ENCODE assay signal across 12 cellular contexts in the genomic region with DNA sequence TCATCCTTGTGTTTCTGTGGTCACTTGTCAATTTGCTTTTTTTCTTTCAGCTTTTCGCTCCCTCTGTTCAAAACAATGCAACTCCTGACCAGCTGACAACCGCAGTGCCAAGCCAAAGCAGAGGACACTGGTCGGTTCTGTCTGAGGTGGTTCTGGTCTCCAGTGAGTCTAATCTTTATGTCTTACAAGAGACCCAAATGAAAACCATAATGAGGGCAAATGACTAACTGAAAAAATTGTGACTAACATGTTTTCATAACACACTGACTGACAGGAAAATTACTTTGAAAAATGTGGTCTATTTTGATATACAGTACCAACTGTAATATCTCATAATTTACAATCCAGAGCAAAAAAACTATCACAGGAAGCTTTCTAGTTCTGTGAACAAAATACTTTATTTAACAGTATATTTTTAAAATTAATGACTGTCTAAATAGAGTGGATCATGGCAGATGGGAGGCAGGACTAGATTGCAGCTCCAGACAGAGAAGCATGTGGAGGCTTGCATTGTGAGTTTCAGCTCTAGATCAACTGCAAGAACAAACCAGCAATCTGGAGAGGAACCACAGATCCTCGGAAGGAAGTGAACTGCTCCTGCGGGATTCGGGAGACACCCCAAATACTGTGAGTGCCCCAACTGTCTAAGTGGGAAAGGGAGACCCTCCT.
A peak's percentile ranks its signal among the peaks of the same experiment; 100 is the strongest.
DNase-seq lines count a peak whose midpoint lies in the region; ATAC-seq and TF ChIP-seq lines count a peak whose summit lies in the region.
"Had no signal": no experiment of that assay in that cellular context is flagged by ENCODE, and none has a peak within 500 bp of the region (broad histone marks: within the 10 kb centered on the region; RNA-seq: fewer than 3 reads in every experiment).

No MANE protein-coding gene starts in this region.

- H3K9ac ChIP-seq in SK-N-SH: no peak overlapping the region

- H3K4me1 Mint-ChIP-seq in stimulated activated naive B cell treated with anti-CD40 and anti-IgM and Interleukin-4, amounts not matched to agents 10 μg/mL and 1 μg/mL and 100 μg/mL, for 72 hours: peaks cover 42 to 46% of the 10 kb centered on the region in 2 donors
- peaks cover 2% of the 10 kb centered on the region for H3K4me1 Mint-ChIP-seq in CD8-positive, alpha-beta T cell (ENCODE audit: low read depth)

- TF ChIP-seq CTCF in SK-N-SH (IDR thresholded peaks at IDR 0.05) (no peak), foreskin fibroblast (IDR thresholded peaks at IDR 0.05; ENCODE audit: low read depth, low read length) (no peak)
- TF ChIP-seq CTCF in CD8-positive, alpha-beta T cell (IDR thresholded peaks at IDR 0.05): no peak

- H3K36me3 Mint-ChIP-seq in stimulated activated naive B cell treated with anti-CD40 and anti-IgM and Interleukin-4, amounts not matched to agents 10 μg/mL and 1 μg/mL and 100 μg/mL, for 72 hours: peaks cover 22 to 33% of the 10 kb centered on the region in 2 donors
- peaks cover 31% of the 10 kb centered on the region for H3K36me3 Mint-ChIP-seq in CD8-positive, alpha-beta T cell

- peaks cover 17% of the 10 kb centered on the region for H3F3A ChIP-seq in SK-N-SH (replicated peaks; ENCODE audit: insufficient read depth)

- no peak overlapping the region for H2AFZ ChIP-seq in SK-N-SH (ENCODE audit: low read depth)

- no peak overlapping the region for H3K4me3 Mint-ChIP-seq in stimulated activated naive B cell treated with anti-CD40 and anti-IgM and Interleukin-4, amounts not matched to agents 10 μg/mL and 1 μg/mL and 100 μg/mL, for 72 hours
- no peak overlapping the region for H3K4me3 Mint-ChIP-seq in CD8-positive, alpha-beta T cell

- H3K36me3 ChIP-seq in SK-N-SH (replicated peaks in 1 of 2; ENCODE audit: control insufficient read depth in 1 of 2, insufficient read depth in 2 of 2, low read length in 1 of 2): peaks cover 0 to 33% of the 10 kb centered on the region in 2 experiments
- no peaks in the 10 kb centered on the region for H3K36me3 ChIP-seq in CD8-positive, alpha-beta T cell (ENCODE audit: insufficient read depth, low read length)
- H3K36me3 ChIP-seq: thoracic aorta had no signal

- H3K27me3 Mint-ChIP-seq in stimulated activated naive B cell treated with anti-CD40 and anti-IgM and Interleukin-4, amounts not matched to agents 10 μg/mL and 1 μg/mL and 100 μg/mL, for 72 hours: no peaks in the 10 kb centered on the region
- H3K27me3 Mint-ChIP-seq in CD8-positive, alpha-beta T cell (ENCODE audit: low read depth): no peaks in the 10 kb centered on the region

- no peaks in the 10 kb centered on the region for H4K20me1 ChIP-seq in SK-N-SH (ENCODE audit: insufficient read depth)

- no peak for TF ChIP-seq EP300 in SK-N-SH (IDR thresholded peaks at IDR 0.05; ENCODE audit: borderline replicate concordance in 1 of 2, low read depth in 1 of 2, low read length in 1 of 2)

- H3K4me1 ChIP-seq in SK-N-SH (ENCODE audit: control insufficient read depth in 1 of 2, insufficient read depth in 2 of 2, low read depth in 1 of 2, low read length in 1 of 2): peaks cover 5 to 17% of the 10 kb centered on the region in 2 experiments; a peak in 2 of 4 replicates
- no peaks in the 10 kb centered on the region for H3K4me1 ChIP-seq in CD8-positive, alpha-beta T cell (ENCODE audit: insufficient read depth, low read length)

- no peak for DNase-seq in SK-N-SH
- peak; percentile 72 for DNase-seq in SK-MEL-5 (ENCODE audit: low read depth, low spot score)
- DNase-seq in foreskin fibroblast: peak; percentile 21 to 54
- no peak for DNase-seq in stimulated activated naive B cell treated with anti-CD40 and anti-IgM and Interleukin-4, amounts not matched to agents 10 μg/mL and 1 μg/mL and 100 μg/mL, for 72 hours
- DNase-seq in CD8-positive, alpha-beta T cell: no peak
- DNase-seq in activated gamma-delta T cell (lab: John Stamatoyannopoulos, UW): no peak
- DNase-seq: effector CD8-positive, alpha-beta T cell; NCI-H1436 treated with DMSO at 0.1 percent for 48 hours; stimulated activated CD4-positive, alpha-beta T cell treated with anti-CD3 and anti-CD28 coated beads, Interleukin-2, amount 100 ng/mL, for 24 hours had no signal

- no peaks in the 10 kb centered on the region for H3K9me2 ChIP-seq in SK-N-SH

- no peaks in the 10 kb centered on the region for H3K9me3 ChIP-seq in SK-N-SH
- H3K9me3 ChIP-seq in CD8-positive, alpha-beta T cell (ENCODE audit: low read length): no peaks in the 10 kb centered on the region
- H3K9me3 ChIP-seq: thoracic aorta had no signal

- intact Hi-C loops in CD8-positive, alpha-beta T cell (cut with DNase I, micrococcal nuclease): no loop called here

- H3K27me3 ChIP-seq in SK-N-SH (ENCODE audit: insufficient read depth): no peaks in the 10 kb centered on the region
- no peaks in the 10 kb centered on the region for H3K27me3 ChIP-seq in CD8-positive, alpha-beta T cell (ENCODE audit: insufficient read depth, low read length)

- TF ChIP-seq RAD21 in SK-N-SH (IDR thresholded peaks at IDR 0.05; ENCODE audit: low read length): no peak

- H3K79me2 ChIP-seq in SK-N-SH (ENCODE audit: insufficient read depth): peaks cover 11% of the 10 kb centered on the region

- no peaks in the 10 kb centered on the region for H3K9me3 Mint-ChIP-seq in stimulated activated naive B cell treated with anti-CD40 and anti-IgM and Interleukin-4, amounts not matched to agents 10 μg/mL and 1 μg/mL and 100 μg/mL, for 72 hours
- no peaks in the 10 kb centered on the region for H3K9me3 Mint-ChIP-seq in CD8-positive, alpha-beta T cell

- whole genome bisulfite sequencing in SK-N-SH (ENCODE audit: low lambda C conversion rate): 82% methylated on average over 6 of the region's 6 CpGs

- CTCF ChIA-PET in SK-N-SH (lab: Yijun Ruan, JAX): interaction anchor here (1.1 to 2.5 kb wide), 4 partner anchors 9 to 424 kb away, joined by 3 to 18 read pairs (median 6); a partner anchor contains a TSS
- CTCF ChIA-PET in CD8-positive, alpha-beta T cell (lab: Charles Lee): interaction anchor here (1.0 to 1.4 kb wide), 2 partner anchors 8 to 10 kb away, joined by 3 to 4 read pairs; no protein-coding TSS in a partner anchor

- H3K4me3 ChIP-seq in SK-N-SH (ENCODE audit: low read depth in 2 of 2, low read length in 1 of 2) (no peak overlapping the region), foreskin fibroblast (ENCODE audit: low read depth in 1 of 2, low read length in 2 of 2) (no peak overlapping the region)
- H3K4me3 ChIP-seq in CD8-positive, alpha-beta T cell (ENCODE audit: low read depth, low read length): no peak overlapping the region
- H3K4me3 ChIP-seq: thoracic aorta had no signal

- peak overlapping the region; percentile 8 to 58; a peak in 3 of 4 replicates for H3K27ac ChIP-seq in SK-N-SH (ENCODE audit: low read depth in 2 of 2, low read length in 1 of 2)
- no peak overlapping the region for H3K27ac ChIP-seq in CD8-positive, alpha-beta T cell (ENCODE audit: low read depth, low read length)
- H3K27ac ChIP-seq: thoracic aorta had no signal

- in situ Hi-C loops in SK-MEL-5 (cut with HindIII; ENCODE audit: low pct_unique_long_range_greater_than_20kb, low sequenced_read_pairs): no loop called here

- POLR2A ChIA-PET in SK-N-SH (lab: Yijun Ruan, JAX): no interaction called here
- POLR2A ChIA-PET in CD8-positive, alpha-beta T cell (lab: Charles Lee): no interaction called here

- no peak overlapping the region for H3K4me2 ChIP-seq in SK-N-SH

- ATAC-seq in SK-N-SH treated with all-trans-retinoic acid at 6 μM for 48 hours (no peak), GM18909 (IDR thresholded peaks at IDR 0.05; ENCODE audit: poor library complexity, unreplicated experiment) (no peak)
- ATAC-seq in stimulated activated naive B cell treated with anti-CD40 and anti-IgM and Interleukin-4, amounts not matched to agents 10 μg/mL and 1 μg/mL and 100 μg/mL, for 72 hours (replicated peaks): no peak
- no peak for ATAC-seq in CD8-positive, alpha-beta T cell

- H3K27ac Mint-ChIP-seq in stimulated activated naive B cell treated with anti-CD40 and anti-IgM and Interleukin-4, amounts not matched to agents 10 μg/mL and 1 μg/mL and 100 μg/mL, for 72 hours: peak overlapping the region; percentile 17
- no peak overlapping the region for H3K27ac Mint-ChIP-seq in CD8-positive, alpha-beta T cell

TF ChIP-seq in SK-N-SH, 30 proteins besides CTCF, POLR2A, EP300 and RAD21:
- TF ChIP-seq, protein P1, sequence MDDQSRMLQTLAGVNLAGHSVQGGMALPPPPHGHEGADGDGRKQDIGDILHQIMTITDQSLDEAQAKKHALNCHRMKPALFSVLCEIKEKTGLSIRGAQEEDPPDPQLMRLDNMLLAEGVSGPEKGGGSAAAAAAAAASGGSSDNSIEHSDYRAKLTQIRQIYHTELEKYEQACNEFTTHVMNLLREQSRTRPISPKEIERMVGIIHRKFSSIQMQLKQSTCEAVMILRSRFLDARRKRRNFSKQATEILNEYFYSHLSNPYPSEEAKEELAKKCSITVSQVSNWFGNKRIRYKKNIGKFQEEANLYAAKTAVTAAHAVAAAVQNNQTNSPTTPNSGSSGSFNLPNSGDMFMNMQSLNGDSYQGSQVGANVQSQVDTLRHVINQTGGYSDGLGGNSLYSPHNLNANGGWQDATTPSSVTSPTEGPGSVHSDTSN (IDR thresholded peaks at IDR 0.05): peak; percentile 46
- TF ChIP-seq SMC3 (IDR thresholded peaks at IDR 0.05; ENCODE audit: low read depth, low read length): no peak

TF ChIP-seq in SK-N-SH treated with all-trans-retinoic acid at 6 μM for 48 hours, 23 proteins besides CTCF, POLR2A, EP300 and RAD21 (continues in another document):
- TF ChIP-seq, protein P2, sequence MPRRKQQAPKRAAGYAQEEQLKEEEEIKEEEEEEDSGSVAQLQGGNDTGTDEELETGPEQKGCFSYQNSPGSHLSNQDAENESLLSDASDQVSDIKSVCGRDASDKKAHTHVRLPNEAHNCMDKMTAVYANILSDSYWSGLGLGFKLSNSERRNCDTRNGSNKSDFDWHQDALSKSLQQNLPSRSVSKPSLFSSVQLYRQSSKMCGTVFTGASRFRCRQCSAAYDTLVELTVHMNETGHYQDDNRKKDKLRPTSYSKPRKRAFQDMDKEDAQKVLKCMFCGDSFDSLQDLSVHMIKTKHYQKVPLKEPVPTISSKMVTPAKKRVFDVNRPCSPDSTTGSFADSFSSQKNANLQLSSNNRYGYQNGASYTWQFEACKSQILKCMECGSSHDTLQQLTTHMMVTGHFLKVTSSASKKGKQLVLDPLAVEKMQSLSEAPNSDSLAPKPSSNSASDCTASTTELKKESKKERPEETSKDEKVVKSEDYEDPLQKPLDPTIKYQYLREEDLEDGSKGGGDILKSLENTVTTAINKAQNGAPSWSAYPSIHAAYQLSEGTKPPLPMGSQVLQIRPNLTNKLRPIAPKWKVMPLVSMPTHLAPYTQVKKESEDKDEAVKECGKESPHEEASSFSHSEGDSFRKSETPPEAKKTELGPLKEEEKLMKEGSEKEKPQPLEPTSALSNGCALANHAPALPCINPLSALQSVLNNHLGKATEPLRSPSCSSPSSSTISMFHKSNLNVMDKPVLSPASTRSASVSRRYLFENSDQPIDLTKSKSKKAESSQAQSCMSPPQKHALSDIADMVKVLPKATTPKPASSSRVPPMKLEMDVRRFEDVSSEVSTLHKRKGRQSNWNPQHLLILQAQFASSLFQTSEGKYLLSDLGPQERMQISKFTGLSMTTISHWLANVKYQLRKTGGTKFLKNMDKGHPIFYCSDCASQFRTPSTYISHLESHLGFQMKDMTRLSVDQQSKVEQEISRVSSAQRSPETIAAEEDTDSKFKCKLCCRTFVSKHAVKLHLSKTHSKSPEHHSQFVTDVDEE (CRISPR knock-in tag; IDR thresholded peaks at IDR 0.05): no peak

Comparison
In these comparisons a context has a peak if more than half of its experiments do, and no peak if none do; other contexts are left out.
1. DNase-seq: peak in SK-MEL-5 (single experiment) and foreskin fibroblast (2 of 2); none in SK-N-SH (single experiment), stimulated activated naive B cell treated with anti-CD40 and anti-IgM and Interleukin-4, amounts not matched to agents 10 μg/mL and 1 μg/mL and 100 μg/mL, for 72 hours (single experiment), CD8-positive, alpha-beta T cell (0 of 7) and activated gamma-delta T cell (single experiment).